Comparison of ENCODE assay signal across 9 cellular contexts in the genomic region with DNA sequence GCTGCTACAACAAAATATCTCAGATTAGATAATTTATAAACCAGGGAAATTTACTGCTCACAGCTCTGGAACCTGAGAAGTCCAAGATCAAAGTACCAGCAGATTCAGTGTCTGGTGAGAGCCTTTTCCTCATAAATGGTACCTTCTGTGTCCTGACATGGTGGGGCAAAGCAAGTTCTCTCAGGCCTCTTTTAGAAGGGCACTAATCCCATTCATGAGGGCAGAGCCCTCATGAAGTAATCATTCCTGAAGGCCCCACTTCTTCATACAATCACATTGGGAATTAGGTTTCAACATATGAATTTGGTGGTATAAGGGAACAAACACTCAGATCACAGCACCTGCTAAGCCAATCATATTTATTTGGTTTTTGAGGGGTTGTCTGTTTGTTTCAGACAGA. TPM values are rescaled to one million over a fixed set of nuclear protein-coding genes. Genes with fewer than 3 reads are reported as not detected.
"Had no signal": no experiment of that assay in that cellular context is flagged by ENCODE, and none has a peak within 500 bp of the region (broad histone marks: within the 10 kb centered on the region; RNA-seq: fewer than 3 reads in every experiment).

No MANE protein-coding gene starts in this region.

- H3K36me3 ChIP-seq: HAP-1 had no signal

- H3K27ac ChIP-seq: KMS-11 had no signal

- H3K9me3 ChIP-seq: HAP-1 had no signal

- H3K4me2 ChIP-seq: KMS-11 had no signal

- H3K27ac Mint-ChIP-seq: IgD-negative memory B cell had no signal

- H3K9ac ChIP-seq: KMS-11 had no signal

- H3K27me3 Mint-ChIP-seq: IgD-negative memory B cell had no signal

- H3K36me3 Mint-ChIP-seq: IgD-negative memory B cell had no signal

- H3K4me3 ChIP-seq: HAP-1 had no signal

- H3K9me3 Mint-ChIP-seq: IgD-negative memory B cell had no signal

- DNase-seq: GOT3, H7, Karpas-422, KBM-7 had no signal

RNA-seq across cellular contexts. Expression of gene CHCT1, which starts 58.3 kb away (rescaled TPM):
- total RNA-seq: H4, H7, HT-29 had no signal
- polyA plus RNA-seq: IgD-negative memory B cell had no signal
